ENCODE assay signal across 10 cellular contexts in genomic region chr20:47350691-47351545, GRCh38. TPM values are rescaled to one million over a fixed set of nuclear protein-coding genes. Genes with fewer than 3 reads are reported as not detected.
DNase-seq lines count a peak whose midpoint lies in the region; ATAC-seq and TF ChIP-seq lines count a peak whose summit lies in the region.
"Had no signal": no experiment of that assay in that cellular context is flagged by ENCODE, and none has a peak within 500 bp of the region (broad histone marks: within the 10 kb centered on the region; RNA-seq: fewer than 3 reads in every experiment).

No MANE protein-coding gene starts in this region.

- H3K4me1 ChIP-seq in Peyer's patch (peaks cover 0 to 79% (median 44%) of the 10 kb centered on the region in 4 donors), gastroesophageal sphincter (peaks cover 40 to 100% (median 49%) of the 10 kb centered on the region in 3 donors), sigmoid colon (peaks cover 0 to 96% (median 93%) of the 10 kb centered on the region in 4 donors)

- H3K4me3 ChIP-seq in GM12864 (ENCODE audit: low read depth, low read length) (peak overlapping the region; percentile 52), Peyer's patch (peak overlapping the region in 1 of 4 donors; percentile 28), gastroesophageal sphincter (peak overlapping the region; percentile 20 to 40), sigmoid colon (peak overlapping the region in 1 of 4 donors; percentile 21)

- TF ChIP-seq EP300 in gastroesophageal sphincter (IDR thresholded peaks at IDR 0.05) (no peak), sigmoid colon (IDR thresholded peaks at IDR 0.05) (no peak)

- TF ChIP-seq CTCF in GM12864 (IDR thresholded peaks at IDR 0.05; ENCODE audit: low read depth, low read length, missing control alignments) = no peak
- TF ChIP-seq CTCF in Peyer's patch (IDR thresholded peaks at IDR 0.05) = no peak
- no peak for TF ChIP-seq CTCF in gastroesophageal sphincter (IDR thresholded peaks at IDR 0.05)
- TF ChIP-seq CTCF in sigmoid colon (IDR thresholded peaks at IDR 0.05) = no peak
- no peak for TF ChIP-seq CTCF in GM13976 (IDR thresholded peaks at IDR 0.05; ENCODE audit: borderline replicate concordance, control extremely low read depth, extremely low read depth, insufficient read depth, missing control alignments)

- H3K9me3 ChIP-seq in Peyer's patch = no peaks in the 10 kb centered on the region
- no peaks in the 10 kb centered on the region for H3K9me3 ChIP-seq in gastroesophageal sphincter
- no peaks in the 10 kb centered on the region for H3K9me3 ChIP-seq in sigmoid colon

- TF ChIP-seq POLR2A in Peyer's patch (IDR thresholded peaks at IDR 0.05) = no peak
- no peak for TF ChIP-seq POLR2A in gastroesophageal sphincter (IDR thresholded peaks at IDR 0.05)
- no peak for TF ChIP-seq POLR2A in sigmoid colon (IDR thresholded peaks at IDR 0.05)

- H3K27ac ChIP-seq in Peyer's patch = peak overlapping the region; percentile 87 to 99 (median 96)
- peak overlapping the region; percentile 86 to 100 (median 100) for H3K27ac ChIP-seq in gastroesophageal sphincter
- H3K27ac ChIP-seq in sigmoid colon = peak overlapping the region; percentile 99 to 100 (median 99)

- DNase-seq in GM12864 (ENCODE audit: low read depth) = no peak
- DNase-seq in Peyer's patch = no peak
- DNase-seq in sigmoid colon = no peak
- no peak for DNase-seq in left lobe of liver (ENCODE audit: low spot score)
- DNase-seq in effector CD4-positive, alpha-beta T cell = no peak
- DNase-seq in GM13976 (ENCODE audit: low spot score) = no peak
- DNase-seq: activated naive CD4-positive, alpha-beta T cell treated with anti-CD3 and anti-CD28 coated beads for 36 hours; stimulated activated CD4-positive, alpha-beta T cell treated with anti-CD3 and anti-CD28 coated beads, Interleukin-4, amount 100 ng/mL, for 4 hours had no signal

- in situ Hi-C loops in GM13976 (cut with MboI; ENCODE audit: low sequenced_read_pairs, unreplicated experiment) = no loop called here

- no peak for ATAC-seq in gastroesophageal sphincter
- ATAC-seq in left lobe of liver = no peak
- ATAC-seq in GM21381 (IDR thresholded peaks at IDR 0.05; ENCODE audit: unreplicated experiment) = no peak

- H3K36me3 ChIP-seq in Peyer's patch = peaks cover 0 to 14% (median 0%) of the 10 kb centered on the region in 3 donors
- peaks cover 0 to 11% of the 10 kb centered on the region in 2 donors for H3K36me3 ChIP-seq in gastroesophageal sphincter
- peaks cover 0 to 5% (median 0%) of the 10 kb centered on the region in 4 donors for H3K36me3 ChIP-seq in sigmoid colon

- intact Hi-C loops in sigmoid colon (cut with DNase I) = no loop called here

- WGBS in gastroesophageal sphincter (ENCODE audit: low coverage in 1 of 2), 2 donors = 40 to 70% methylated on average over 4 of the region's 4 CpGs
- WGBS in sigmoid colon, 2 donors = 80 to 91% methylated on average over 4 of the region's 4 CpGs

- no peaks in the 10 kb centered on the region for H3K27me3 ChIP-seq in Peyer's patch
- H3K27me3 ChIP-seq in gastroesophageal sphincter = no peaks in the 10 kb centered on the region
- no peaks in the 10 kb centered on the region for H3K27me3 ChIP-seq in sigmoid colon

RNA-seq across cellular contexts. Expression of gene ZMYND8, which starts 5.6 kb away (rescaled TPM):
- total RNA-seq in Peyer's patch (100 to 1,000 TPM in 1 of 4 donors, 10 to 100 TPM in 3; 51.3 to 106 (median 94.0) TPM), gastroesophageal sphincter (10 to 100 TPM; 32.2 to 78.9 (median 54.4) TPM), sigmoid colon (10 to 100 TPM; 24.8 to 46.0 (median 29.3) TPM), left lobe of liver (13.8 TPM)
- polyA plus RNA-seq in sigmoid colon = 10 to 100 TPM in 2 of 3 donors, 1 to 10 TPM in 1; 7.8 to 23.2 (median 11.3) TPM
